ENCODE assay signal across 27 cellular contexts in the genomic region with DNA sequence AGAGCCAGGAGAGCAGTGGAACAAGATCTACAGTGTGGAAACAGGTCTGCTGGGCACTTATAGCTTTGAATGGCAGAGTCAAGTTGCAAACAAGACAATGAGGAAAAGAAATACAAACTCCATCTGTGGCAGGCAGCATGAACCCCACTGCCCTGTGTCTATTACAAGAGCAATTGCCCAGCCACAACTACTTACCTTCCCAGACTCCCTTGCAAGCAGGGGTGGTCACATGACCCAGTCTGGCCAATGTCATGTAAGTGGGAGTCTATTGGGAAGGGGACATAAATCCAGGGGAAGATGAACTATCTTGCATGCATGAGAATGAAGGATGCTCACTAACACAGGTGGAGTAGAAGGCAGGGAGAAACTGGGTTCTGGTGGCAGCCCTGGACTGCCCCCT. TPM values are rescaled to one million over a fixed set of nuclear protein-coding genes. Genes with fewer than 3 reads are reported as not detected.
DNase-seq lines count a peak whose midpoint lies in the region; ATAC-seq, FAIRE-seq and TF ChIP-seq lines count a peak whose summit lies in the region.
"Had no signal": no experiment of that assay in that cellular context is flagged by ENCODE, and none has a peak within 500 bp of the region (broad histone marks: within the 10 kb centered on the region; RNA-seq: fewer than 3 reads in every experiment).

No MANE protein-coding gene starts in this region.

- H3K27me3 ChIP-seq in K562 (ENCODE audit: control insufficient read depth in 2 of 2, insufficient read depth in 2 of 2, low read length in 2 of 2) = no peaks in the 10 kb centered on the region; a peak in 1 of 5 replicates
- peaks cover 0 to 35% (median 0%) of the 10 kb centered on the region in 4 donors for H3K27me3 ChIP-seq in esophagus muscularis mucosa
- H3K27me3 ChIP-seq in suprapubic skin = peaks cover 20% of the 10 kb centered on the region
- H3K27me3 ChIP-seq: BE2C; BLaER1 treated with 17β-estradiol and CSF1 and Interleukin-3, amounts not matched to agents 10 nM and 100 nM had no signal

- DNase-seq in NCI-H510A treated with DMSO at 0.1 percent for 48 hours (lab: John Stamatoyannopoulos, UW) (peak; percentile 1), NCI-H510A (lab: John Stamatoyannopoulos, UW) (no peak), K562 (ENCODE audit: extremely low read depth in 1 of 4, low spot score in 3 of 4) (no peak), esophagus muscularis mucosa (ENCODE audit: extremely low spot score) (peak; percentile 57), suprapubic skin (ENCODE audit: low spot score in 2 of 2) (no peak), DMS79 (lab: John Stamatoyannopoulos, UW) (no peak), ACHN (no peak)
- DNase-seq: AML-193; BE2C; CD4-positive, alpha-beta T cell; CD8-positive, alpha-beta memory T cell; DMS 273 treated with DMSO at 0.1 percent for 48 hours; DMS79 treated with DMSO at 0.1 percent for 48 hours; GF-D8; GOT3; HFFc6 had no signal

- BruUV-seq in K562 (replicated peaks; lab: Mats Ljungman, UMichigan) = no TSS peak

- no peak overlapping the region for H3K27ac ChIP-seq in K562 (ENCODE audit: extremely low read depth, low read depth, low read length)
- H3K27ac ChIP-seq in esophagus muscularis mucosa (replicated peaks in 1 of 4) = no peak overlapping the region
- no peak overlapping the region for H3K27ac ChIP-seq in suprapubic skin
- H3K27ac ChIP-seq: 22Rv1; BLaER1 treated with 17β-estradiol and CSF1 and Interleukin-3, amounts not matched to agents 10 nM and 100 nM had no signal

- intact Hi-C loops in K562 (cut with micrococcal nuclease) = no loop called here
- intact Hi-C loops in esophagus muscularis mucosa (cut with DNase I) = no loop called here

- in situ Hi-C loops in K562 (cut with MboI) = no loop called here
- in situ Hi-C loops in ACHN (cut with HindIII; ENCODE audit: low pct_ligation_motif_present, low pct_unique_long_range_greater_than_20kb, low sequenced_read_pairs) = no loop called here

- POLR2A ChIA-PET in K562 (lab: Yijun Ruan, JAX) = no interaction called here

- H3K4me3 ChIP-seq in K562 (no peak overlapping the region), esophagus muscularis mucosa (no peak overlapping the region), suprapubic skin (no peak overlapping the region)
- H3K4me3 ChIP-seq: BLaER1 treated with 17β-estradiol and CSF1 and Interleukin-3, amounts not matched to agents 10 nM and 100 nM; HAP-1 had no signal

- no peak for ATAC-seq in K562

- no peak for TF ChIP-seq RAD21 in K562 (CRISPR knock-in tag; conservative IDR thresholded peaks at IDR 0.05 in 1 of 2, IDR thresholded peaks at IDR 0.05 in 1 of 2)

- no peaks in the 10 kb centered on the region for H3K9me1 ChIP-seq in K562 (ENCODE audit: control insufficient read depth, insufficient read depth, low read length)

- H3K4me1 ChIP-seq in K562 (replicated peaks in 1 of 2; ENCODE audit: control insufficient read depth in 2 of 2, insufficient read depth in 2 of 2, low read length in 2 of 2) = no peaks in the 10 kb centered on the region; a peak in 1 of 5 replicates
- H3K4me1 ChIP-seq in esophagus muscularis mucosa = no peaks in the 10 kb centered on the region
- no peaks in the 10 kb centered on the region for H3K4me1 ChIP-seq in suprapubic skin
- H3K4me1 ChIP-seq: BE2C, HAP-1 had no signal

- no peak for TF ChIP-seq CTCF in K562 (IDR thresholded peaks at IDR 0.05 in 2 of 3, conservative IDR thresholded peaks at IDR 0.05 in 1 of 3; ENCODE audit: insufficient read depth in 2 of 3, low read depth in 1 of 3, low read length in 3 of 3)
- no peak for TF ChIP-seq CTCF in esophagus muscularis mucosa (IDR thresholded peaks at IDR 0.05)
- no peak for TF ChIP-seq CTCF in suprapubic skin (IDR thresholded peaks at IDR 0.05)

- H3K9ac ChIP-seq in K562 (ENCODE audit: insufficient read depth in 1 of 2, low read depth in 2 of 2, low read length in 2 of 2) = no peak overlapping the region
- H3K9ac ChIP-seq: BLaER1 treated with 17β-estradiol and CSF1 and Interleukin-3, amounts not matched to agents 10 nM and 100 nM had no signal

- H2AFZ ChIP-seq in K562 (ENCODE audit: low read depth, low read length) = no peak overlapping the region

- FAIRE-seq in K562 (lab: Jason Lieb, UNC) = no peak
- FAIRE-seq: A204.1, D721Med, GM12891, GM18507, H54 had no signal

- H3K79me2 ChIP-seq in K562 (ENCODE audit: control insufficient read depth, insufficient read depth, low read length) = no peaks in the 10 kb centered on the region

- H4K20me1 ChIP-seq in K562 (replicated peaks; ENCODE audit: control insufficient read depth, insufficient read depth, low read length) = no peaks in the 10 kb centered on the region
- H4K20me1 ChIP-seq: BLaER1 treated with 17β-estradiol and CSF1 and Interleukin-3, amounts not matched to agents 10 nM and 100 nM had no signal

- CTCF ChIA-PET in K562 (lab: Yijun Ruan, JAX; ENCODE audit: low intra/inter-chr PET ratio) = no interaction called here

- no peak for TF ChIP-seq EP300 in K562 (IDR thresholded peaks at IDR 0.05; ENCODE audit: low read length)
- no peak for TF ChIP-seq EP300 in esophagus muscularis mucosa (IDR thresholded peaks at IDR 0.05)
- TF ChIP-seq EP300 in suprapubic skin (IDR thresholded peaks at IDR 0.05) = no peak

- TF ChIP-seq POLR2A in K562 (conservative IDR thresholded peaks at IDR 0.05) (no peak), esophagus muscularis mucosa (IDR thresholded peaks at IDR 0.05; ENCODE audit: low read depth) (no peak), suprapubic skin (IDR thresholded peaks at IDR 0.05) (no peak)

- H3K4me2 ChIP-seq in K562 (ENCODE audit: insufficient read depth, low read length) = no peak overlapping the region
- H3K4me2 ChIP-seq: BLaER1 treated with 17β-estradiol and CSF1 and Interleukin-3, amounts not matched to agents 10 nM and 100 nM had no signal

- H3K9me3 ChIP-seq in K562 (replicated peaks; ENCODE audit: control insufficient read depth, insufficient read depth, low read depth, low read length) (no peaks in the 10 kb centered on the region), esophagus muscularis mucosa (peaks cover 0 to 5% (median 0%) of the 10 kb centered on the region in 4 donors), suprapubic skin (no peaks in the 10 kb centered on the region)
- H3K9me3 ChIP-seq: BE2C; BLaER1 treated with 17β-estradiol and CSF1 and Interleukin-3, amounts not matched to agents 10 nM and 100 nM; HAP-1 had no signal

- no peaks in the 10 kb centered on the region for H3K36me3 ChIP-seq in K562 (ENCODE audit: control insufficient read depth, insufficient read depth, low read length)
- H3K36me3 ChIP-seq in esophagus muscularis mucosa = no peaks in the 10 kb centered on the region
- no peaks in the 10 kb centered on the region for H3K36me3 ChIP-seq in suprapubic skin
- H3K36me3 ChIP-seq: BE2C; BLaER1 treated with 17β-estradiol and CSF1 and Interleukin-3, amounts not matched to agents 10 nM and 100 nM; HAP-1 had no signal

TF ChIP-seq in K562, 482 proteins besides CTCF, POLR2A, EP300 and RAD21 (continues in another document):
- TF ChIP-seq ZNF121 (CRISPR knock-in tag; conservative IDR thresholded peaks at IDR 0.05) (no peak), NFYB (IDR thresholded peaks at IDR 0.05; ENCODE audit: extremely low read depth, insufficient read length) (peak; percentile 20)

RNA-seq across cellular contexts. Expression of a gene that starts 44.1 kb away (rescaled TPM):
- total RNA-seq in K562 (2011; cell fraction: chromatin; rRNA removed; ENCODE audit: low replicate concordance) = not detected in 2 replicates
- total RNA-seq in K562 (2011; cell fraction: nucleolus; rRNA removed) = not detected in 2 replicates
- not detected in 2 replicates for total RNA-seq in K562 (2011; cell fraction: nucleoplasm; rRNA removed)
- total RNA-seq in K562 (2014; rRNA removed) (not detected in 2 replicates), K562 (2014; rRNA removed; fragmentation: Illumina TruSeq; extraction: Trizol) (not detected in 2 replicates), K562 (2015; rRNA removed; fragmentation: Illumina TruSeq; extraction: Trizol) (not detected in 2 replicates), K562 (2021) (not detected in 2 replicates), esophagus muscularis mucosa (not detected), suprapubic skin (not detected)
- polyA plus RNA-seq in K562 (2011; rRNA removed) (not detected in 2 replicates), K562 (2014; fragmentation: Illumina TruSeq; extraction: Trizol) (not detected in 2 replicates), K562 (2014; fragmentation: Nextera tagmentation; extraction: Ambion mirVana) (not detected), K562 (2014; rRNA removed) (not detected in 2 replicates)
- not detected in 2 replicates for polyA plus RNA-seq in K562 (2011; cell fraction: cytosol; rRNA removed)
- polyA plus RNA-seq in K562 (2011; cell fraction: nucleus; rRNA removed) = not detected in 2 replicates
- polyA plus RNA-seq in K562 (2012) = not detected in 2 replicates
- polyA minus RNA-seq in K562 (2011; rRNA and poly(A)+ RNA removed) = not detected in 2 replicates
- not detected in 2 replicates for polyA minus RNA-seq in K562 (2011; cell fraction: cytosol; rRNA and poly(A)+ RNA removed)
- not detected in 2 replicates for polyA minus RNA-seq in K562 (2011; cell fraction: nucleus; rRNA and poly(A)+ RNA removed)
- total RNA-seq: CD4-positive, alpha-beta T cell; CD8-positive, alpha-beta memory T cell; Daoy; G401; HFFc6 had no signal
- polyA plus RNA-seq: CD14-positive monocyte; CD8-positive, alpha-beta memory T cell had no signal

RNA-seq across cellular contexts. Expression of a gene that starts 58.4 kb away (rescaled TPM):
- not detected in 2 replicates for total RNA-seq in K562 (2011; cell fraction: chromatin; rRNA removed; ENCODE audit: low replicate concordance)
- not detected in 2 replicates for total RNA-seq in K562 (2011; cell fraction: nucleolus; rRNA removed)
- not detected in 2 replicates for total RNA-seq in K562 (2011; cell fraction: nucleoplasm; rRNA removed)
- total RNA-seq in K562 (2014; rRNA removed) (not detected in 2 replicates), K562 (2014; rRNA removed; fragmentation: Illumina TruSeq; extraction: Trizol) (not detected in 2 replicates), K562 (2015; rRNA removed; fragmentation: Illumina TruSeq; extraction: Trizol) (not detected in 2 replicates), K562 (2021) (not detected in 2 replicates), esophagus muscularis mucosa (1 to 10 TPM in 1 of 4 donors, under 1 TPM in 2, not detected in 1; 0.19 to 1.2 (median 0.46) TPM), suprapubic skin (under 1 TPM in 1 of 4 donors, not detected in 3; 0.38 TPM)
- polyA plus RNA-seq in K562 (2011; rRNA removed) (not detected in 2 replicates), K562 (2014; fragmentation: Illumina TruSeq; extraction: Trizol) (not detected in 2 replicates), K562 (2014; fragmentation: Nextera tagmentation; extraction: Ambion mirVana) (not detected), K562 (2014; rRNA removed) (0.22 TPM in 1 of 2 replicates, not detected in the other)
- polyA plus RNA-seq in K562 (2011; cell fraction: cytosol; rRNA removed) = not detected in 2 replicates
- polyA plus RNA-seq in K562 (2011; cell fraction: nucleus; rRNA removed) = not detected in 2 replicates
- not detected in 2 replicates for polyA plus RNA-seq in K562 (2012)
- polyA minus RNA-seq in K562 (2011; rRNA and poly(A)+ RNA removed) = not detected in 2 replicates
- not detected in 2 replicates for polyA minus RNA-seq in K562 (2011; cell fraction: cytosol; rRNA and poly(A)+ RNA removed)
- polyA minus RNA-seq in K562 (2011; cell fraction: nucleus; rRNA and poly(A)+ RNA removed) = not detected in 2 replicates
- total RNA-seq: CD4-positive, alpha-beta T cell; CD8-positive, alpha-beta memory T cell; Daoy; G401; HFFc6 had no signal
- polyA plus RNA-seq: CD14-positive monocyte; CD8-positive, alpha-beta memory T cell had no signal

Comparison
In these comparisons a context has a peak if more than half of its experiments do, and no peak if none do; other contexts are left out.
1. DNase-seq: peak in NCI-H510A treated with DMSO at 0.1 percent for 48 hours (single experiment) and esophagus muscularis mucosa (single experiment); none in NCI-H510A (single experiment), K562 (0 of 4), suprapubic skin (0 of 2), DMS79 (single experiment) and ACHN (single experiment).